Comparison of ENCODE assay signal across 8 cellular contexts in genomic region chr10:132397036-132397541, GRCh38. TPM values are rescaled to one million over a fixed set of nuclear protein-coding genes. Genes with fewer than 3 reads are reported as not detected.
DNase-seq lines count a peak whose midpoint lies in the region; ATAC-seq and TF ChIP-seq lines count a peak whose summit lies in the region.

PWWP2B (plus strand) TSS chr10:132397200; CDS start chr10:132397227, 27 bp downstream.

- no peak for DNase-seq in G401 (ENCODE audit: low spot score)
- DNase-seq in HEK293T (ENCODE audit: extremely low spot score), result peak; percentile 76
- peak; percentile 31 for DNase-seq in RPMI7951 (ENCODE audit: low read depth)
- DNase-seq in activated naive CD8-positive, alpha-beta T cell treated with anti-CD3 and anti-CD28 coated beads, Interleukin-2, amount 10 ng/mL, durations not matched to agents 7 days and 5 days, result peak; percentile 79
- DNase-seq in left ventricle myocardium superior, result peak; percentile 87
- DNase-seq in retinal pigment epithelial cell (ENCODE audit: low read depth), result no peak
- no peak for DNase-seq in NCI-H1436 (lab: John Stamatoyannopoulos, UW)
- DNase-seq in COR-L47 (lab: John Stamatoyannopoulos, UW), result no peak

- peaks cover 5% of the 10 kb centered on the region for H3K36me3 Mint-ChIP-seq in activated naive CD8-positive, alpha-beta T cell treated with anti-CD3 and anti-CD28 coated beads, Interleukin-2, amount 10 ng/mL, durations not matched to agents 7 days and 5 days

- CTCF ChIA-PET in HEK293T (lab: Yijun Ruan, JAX), result no interaction called here

- H3K27me3 Mint-ChIP-seq in activated naive CD8-positive, alpha-beta T cell treated with anti-CD3 and anti-CD28 coated beads, Interleukin-2, amount 10 ng/mL, durations not matched to agents 7 days and 5 days, result peaks cover 2% of the 10 kb centered on the region

- POLR2A ChIA-PET in HEK293T (lab: Yijun Ruan, JAX), result interaction anchor here (0.7 to 1.4 kb wide), 4 partner anchors 16 to 48 kb away, joined by 3 to 5 read pairs (median 3); no protein-coding TSS in a partner anchor
- POLR2A ChIA-PET in activated naive CD8-positive, alpha-beta T cell treated with anti-CD3 and anti-CD28 coated beads, Interleukin-2, amount 10 ng/mL, durations not matched to agents 7 days and 5 days (lab: Charles Lee), result interaction anchor here (1.0 to 4.0 kb wide), 4 partner anchors 11 to 50 kb away, joined by 3 to 33 read pairs (median 4); no protein-coding TSS in a partner anchor

- H3K4me3 Mint-ChIP-seq in activated naive CD8-positive, alpha-beta T cell treated with anti-CD3 and anti-CD28 coated beads, Interleukin-2, amount 10 ng/mL, durations not matched to agents 7 days and 5 days, result peak within 1 kb of the TSS; percentile 89

- peak; percentile 35 for ATAC-seq in activated naive CD8-positive, alpha-beta T cell treated with anti-CD3 and anti-CD28 coated beads, Interleukin-2, amount 10 ng/mL, durations not matched to agents 7 days and 5 days (ENCODE audit: low read depth)
- ATAC-seq in left ventricle myocardium superior, result peak; percentile 11

- TF ChIP-seq CTCF in retinal pigment epithelial cell (conservative IDR thresholded peaks at IDR 0.05; ENCODE audit: low read depth, low read length), result no peak

- H3K4me3 ChIP-seq in retinal pigment epithelial cell (ENCODE audit: low read length), result peak within 1 kb of the TSS; percentile 62

- in situ Hi-C loops in G401 (cut with HindIII; ENCODE audit: low sequenced_read_pairs), result no loop called here

- H3K9me3 Mint-ChIP-seq in activated naive CD8-positive, alpha-beta T cell treated with anti-CD3 and anti-CD28 coated beads, Interleukin-2, amount 10 ng/mL, durations not matched to agents 7 days and 5 days, result peaks cover 5% of the 10 kb centered on the region

- intact Hi-C loops in left ventricle myocardium superior (cut with micrococcal nuclease), result no loop called here

- peaks cover 5% of the 10 kb centered on the region for H3K4me1 Mint-ChIP-seq in activated naive CD8-positive, alpha-beta T cell treated with anti-CD3 and anti-CD28 coated beads, Interleukin-2, amount 10 ng/mL, durations not matched to agents 7 days and 5 days

- H3K27ac Mint-ChIP-seq in activated naive CD8-positive, alpha-beta T cell treated with anti-CD3 and anti-CD28 coated beads, Interleukin-2, amount 10 ng/mL, durations not matched to agents 7 days and 5 days, result peak within 1 kb of the TSS; percentile 92

TF ChIP-seq in HEK293T, 16 proteins besides CTCF, POLR2A, EP300 and RAD21:
- TF ChIP-seq LEF1 (IDR thresholded peaks at IDR 0.05; ENCODE audit: borderline replicate concordance) (no peak), FOXK2 (IDR thresholded peaks at IDR 0.05) (no peak), CTBP1 (IDR thresholded peaks at IDR 0.05; ENCODE audit: borderline replicate concordance) (no peak), SP1 (IDR thresholded peaks at IDR 0.05) (no peak)

RNA-seq across cellular contexts. Expression of gene PWWP2B, which starts in this region (rescaled TPM):
- 24.5 and 27.6 TPM in 2 replicates for total RNA-seq in G401 (2014; rRNA removed; shearing (Covaris generic))
- total RNA-seq in RPMI7951 (2014; rRNA removed; shearing (Covaris generic)), result 4.7 and 5.2 TPM in 2 replicates
- total RNA-seq in activated naive CD8-positive, alpha-beta T cell treated with anti-CD3 and anti-CD28 coated beads, Interleukin-2, amount 10 ng/mL, durations not matched to agents 7 days and 5 days, result 10 to 100 TPM; 16.6 to 17.1 TPM
- 19.9 TPM for total RNA-seq in left ventricle myocardium superior

Comparison
In these comparisons a context has a peak if more than half of its experiments do, and no peak if none do; other contexts are left out.
1. DNase-seq: peak in HEK293T (single experiment), RPMI7951 (single experiment), activated naive CD8-positive, alpha-beta T cell treated with anti-CD3 and anti-CD28 coated beads, Interleukin-2, amount 10 ng/mL, durations not matched to agents 7 days and 5 days (single experiment) and left ventricle myocardium superior (single experiment); none in G401 (single experiment), retinal pigment epithelial cell (single experiment), NCI-H1436 (single experiment) and COR-L47 (single experiment).